In the genomic region with DNA sequence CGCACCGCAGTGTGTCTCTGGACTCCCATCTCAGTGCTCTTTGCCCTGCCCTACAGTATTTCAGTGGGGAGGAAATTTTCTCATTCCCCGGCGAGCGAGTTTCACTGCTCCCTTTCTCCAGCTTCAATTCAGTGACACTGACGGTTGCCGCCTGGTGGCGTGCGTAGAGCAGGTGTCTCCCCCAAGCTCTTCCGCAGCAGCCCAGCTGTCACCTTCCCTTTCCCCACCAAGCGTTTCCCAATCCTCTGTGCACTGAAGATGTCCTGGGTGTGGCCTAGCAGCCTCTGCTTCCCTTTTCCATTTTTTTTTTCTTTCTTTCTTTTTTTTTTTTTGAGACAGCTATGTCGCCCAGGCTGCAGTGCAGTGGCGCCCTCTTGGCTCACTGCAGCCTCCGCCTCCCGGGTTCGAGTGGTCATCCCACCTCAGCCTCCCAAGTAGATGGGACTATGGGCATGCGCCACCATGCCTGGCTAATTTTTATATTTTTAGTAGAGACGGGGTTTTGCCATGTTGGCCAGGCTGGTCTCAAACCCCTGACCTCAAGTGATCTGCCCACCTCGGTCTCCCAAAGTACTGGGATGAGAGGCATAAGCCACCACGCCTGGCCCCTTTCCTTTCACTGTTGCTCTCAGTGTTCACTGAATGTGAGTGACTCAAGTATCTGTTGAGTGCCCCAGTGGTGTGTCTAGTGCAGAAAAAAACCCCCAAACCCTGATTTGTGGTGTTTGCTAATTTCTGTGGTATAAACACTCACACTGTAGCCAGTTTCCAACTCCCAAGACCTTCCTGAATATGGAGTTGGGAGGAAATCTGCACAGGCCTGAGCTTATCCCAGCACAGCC, we compare ENCODE assay signal across 2 cellular contexts.
TF ChIP-seq lines count a peak whose summit lies in the region.

No MANE protein-coding gene starts in this region.

TF ChIP-seq in HEK293, 187 proteins besides CTCF, POLR2A, EP300 and RAD21 (continued from another document):
- TF ChIP-seq YY1 (tag by site-specific recombination; IDR thresholded peaks at IDR 0.05): no peak
- no peak for TF ChIP-seq ZNF514 (tag by site-specific recombination; IDR thresholded peaks at IDR 0.05)
- no peak for TF ChIP-seq YY2 (tag by site-specific recombination; IDR thresholded peaks at IDR 0.05)
- TF ChIP-seq, protein P1, sequence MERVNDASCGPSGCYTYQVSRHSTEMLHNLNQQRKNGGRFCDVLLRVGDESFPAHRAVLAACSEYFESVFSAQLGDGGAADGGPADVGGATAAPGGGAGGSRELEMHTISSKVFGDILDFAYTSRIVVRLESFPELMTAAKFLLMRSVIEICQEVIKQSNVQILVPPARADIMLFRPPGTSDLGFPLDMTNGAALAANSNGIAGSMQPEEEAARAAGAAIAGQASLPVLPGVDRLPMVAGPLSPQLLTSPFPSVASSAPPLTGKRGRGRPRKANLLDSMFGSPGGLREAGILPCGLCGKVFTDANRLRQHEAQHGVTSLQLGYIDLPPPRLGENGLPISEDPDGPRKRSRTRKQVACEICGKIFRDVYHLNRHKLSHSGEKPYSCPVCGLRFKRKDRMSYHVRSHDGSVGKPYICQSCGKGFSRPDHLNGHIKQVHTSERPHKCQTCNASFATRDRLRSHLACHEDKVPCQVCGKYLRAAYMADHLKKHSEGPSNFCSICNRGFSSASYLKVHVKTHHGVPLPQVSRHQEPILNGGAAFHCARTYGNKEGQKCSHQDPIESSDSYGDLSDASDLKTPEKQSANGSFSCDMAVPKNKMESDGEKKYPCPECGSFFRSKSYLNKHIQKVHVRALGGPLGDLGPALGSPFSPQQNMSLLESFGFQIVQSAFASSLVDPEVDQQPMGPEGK (tag by site-specific recombination; IDR thresholded peaks at IDR 0.05): no peak
- TF ChIP-seq, protein P2, sequence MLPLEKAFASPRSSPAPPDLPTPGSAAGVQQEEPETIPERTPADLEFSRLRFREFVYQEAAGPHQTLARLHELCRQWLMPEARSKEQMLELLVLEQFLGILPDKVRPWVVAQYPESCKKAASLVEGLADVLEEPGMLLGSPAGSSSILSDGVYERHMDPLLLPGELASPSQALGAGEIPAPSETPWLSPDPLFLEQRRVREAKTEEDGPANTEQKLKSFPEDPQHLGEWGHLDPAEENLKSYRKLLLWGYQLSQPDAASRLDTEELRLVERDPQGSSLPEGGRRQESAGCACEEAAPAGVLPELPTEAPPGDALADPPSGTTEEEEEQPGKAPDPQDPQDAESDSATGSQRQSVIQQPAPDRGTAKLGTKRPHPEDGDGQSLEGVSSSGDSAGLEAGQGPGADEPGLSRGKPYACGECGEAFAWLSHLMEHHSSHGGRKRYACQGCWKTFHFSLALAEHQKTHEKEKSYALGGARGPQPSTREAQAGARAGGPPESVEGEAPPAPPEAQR (tag by site-specific recombination; IDR thresholded peaks at IDR 0.05): no peak
- TF ChIP-seq ZNF664 (tag by site-specific recombination; IDR thresholded peaks at IDR 0.05): no peak
- TF ChIP-seq ZNF10 (tag by site-specific recombination; IDR thresholded peaks at IDR 0.05): no peak
- TF ChIP-seq ZNF23 (tag by site-specific recombination; IDR thresholded peaks at IDR 0.05; ENCODE audit: borderline replicate concordance): no peak
- TF ChIP-seq ZNF623 (tag by site-specific recombination; IDR thresholded peaks at IDR 0.05): no peak
- no peak for TF ChIP-seq ZNF169 (tag by site-specific recombination; IDR thresholded peaks at IDR 0.05)
- no peak for TF ChIP-seq ZNF302 (tag by site-specific recombination; IDR thresholded peaks at IDR 0.05; ENCODE audit: low read depth)
- TF ChIP-seq ZSCAN30 (tag by site-specific recombination; IDR thresholded peaks at IDR 0.05): no peak
- no peak for TF ChIP-seq ZNF521 (tag by site-specific recombination; IDR thresholded peaks at IDR 0.05)
- TF ChIP-seq, protein P3, sequence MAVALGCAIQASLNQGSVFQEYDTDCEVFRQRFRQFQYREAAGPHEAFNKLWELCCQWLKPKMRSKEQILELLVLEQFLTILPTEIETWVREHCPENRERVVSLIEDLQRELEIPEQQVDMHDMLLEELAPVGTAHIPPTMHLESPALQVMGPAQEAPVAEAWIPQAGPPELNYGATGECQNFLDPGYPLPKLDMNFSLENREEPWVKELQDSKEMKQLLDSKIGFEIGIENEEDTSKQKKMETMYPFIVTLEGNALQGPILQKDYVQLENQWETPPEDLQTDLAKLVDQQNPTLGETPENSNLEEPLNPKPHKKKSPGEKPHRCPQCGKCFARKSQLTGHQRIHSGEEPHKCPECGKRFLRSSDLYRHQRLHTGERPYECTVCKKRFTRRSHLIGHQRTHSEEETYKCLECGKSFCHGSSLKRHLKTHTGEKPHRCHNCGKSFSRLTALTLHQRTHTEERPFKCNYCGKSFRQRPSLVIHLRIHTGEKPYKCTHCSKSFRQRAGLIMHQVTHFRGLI (tag by site-specific recombination; IDR thresholded peaks at IDR 0.05): no peak

TF ChIP-seq in HepG2, 621 proteins besides CTCF, POLR2A, EP300 and RAD21:
- TF ChIP-seq, protein P4, sequence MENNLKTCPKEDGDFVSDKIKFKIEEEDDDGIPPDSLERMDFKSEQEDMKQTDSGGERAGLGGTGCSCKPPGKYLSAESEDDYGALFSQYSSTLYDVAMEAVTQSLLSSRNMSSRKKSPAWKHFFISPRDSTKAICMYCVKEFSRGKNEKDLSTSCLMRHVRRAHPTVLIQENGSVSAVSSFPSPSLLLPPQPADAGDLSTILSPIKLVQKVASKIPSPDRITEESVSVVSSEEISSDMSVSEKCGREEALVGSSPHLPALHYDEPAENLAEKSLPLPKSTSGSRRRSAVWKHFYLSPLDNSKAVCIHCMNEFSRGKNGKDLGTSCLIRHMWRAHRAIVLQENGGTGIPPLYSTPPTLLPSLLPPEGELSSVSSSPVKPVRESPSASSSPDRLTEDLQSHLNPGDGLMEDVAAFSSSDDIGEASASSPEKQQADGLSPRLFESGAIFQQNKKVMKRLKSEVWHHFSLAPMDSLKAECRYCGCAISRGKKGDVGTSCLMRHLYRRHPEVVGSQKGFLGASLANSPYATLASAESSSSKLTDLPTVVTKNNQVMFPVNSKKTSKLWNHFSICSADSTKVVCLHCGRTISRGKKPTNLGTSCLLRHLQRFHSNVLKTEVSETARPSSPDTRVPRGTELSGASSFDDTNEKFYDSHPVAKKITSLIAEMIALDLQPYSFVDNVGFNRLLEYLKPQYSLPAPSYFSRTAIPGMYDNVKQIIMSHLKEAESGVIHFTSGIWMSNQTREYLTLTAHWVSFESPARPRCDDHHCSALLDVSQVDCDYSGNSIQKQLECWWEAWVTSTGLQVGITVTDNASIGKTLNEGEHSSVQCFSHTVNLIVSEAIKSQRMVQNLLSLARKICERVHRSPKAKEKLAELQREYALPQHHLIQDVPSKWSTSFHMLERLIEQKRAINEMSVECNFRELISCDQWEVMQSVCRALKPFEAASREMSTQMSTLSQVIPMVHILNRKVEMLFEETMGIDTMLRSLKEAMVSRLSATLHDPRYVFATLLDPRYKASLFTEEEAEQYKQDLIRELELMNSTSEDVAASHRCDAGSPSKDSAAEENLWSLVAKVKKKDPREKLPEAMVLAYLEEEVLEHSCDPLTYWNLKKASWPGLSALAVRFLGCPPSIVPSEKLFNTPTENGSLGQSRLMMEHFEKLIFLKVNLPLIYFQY (CRISPR knock-in tag; IDR thresholded peaks at IDR 0.05; ENCODE audit: borderline replicate concordance): no peak
- no peak for TF ChIP-seq CCDC6 (CRISPR knock-in tag; IDR thresholded peaks at IDR 0.05)
- no peak for TF ChIP-seq ZNF788 (CRISPR knock-in tag; IDR thresholded peaks at IDR 0.05; ENCODE audit: borderline replicate concordance)
- no peak for TF ChIP-seq MAF1 (CRISPR knock-in tag; IDR thresholded peaks at IDR 0.05; ENCODE audit: borderline replicate concordance)
- TF ChIP-seq STAG1 (CRISPR knock-in tag; IDR thresholded peaks at IDR 0.05): peak; percentile 29
- TF ChIP-seq CEBPB (IDR thresholded peaks at IDR 0.05; ENCODE audit: borderline replicate concordance, low read depth, low read length): peak; percentile 4; the same call in 1 of the 2 replicates
TF ChIP-seq in HepG2: peak in this region for 2.
